8 cellular contexts compared by ENCODE assay signal in the genomic region with DNA sequence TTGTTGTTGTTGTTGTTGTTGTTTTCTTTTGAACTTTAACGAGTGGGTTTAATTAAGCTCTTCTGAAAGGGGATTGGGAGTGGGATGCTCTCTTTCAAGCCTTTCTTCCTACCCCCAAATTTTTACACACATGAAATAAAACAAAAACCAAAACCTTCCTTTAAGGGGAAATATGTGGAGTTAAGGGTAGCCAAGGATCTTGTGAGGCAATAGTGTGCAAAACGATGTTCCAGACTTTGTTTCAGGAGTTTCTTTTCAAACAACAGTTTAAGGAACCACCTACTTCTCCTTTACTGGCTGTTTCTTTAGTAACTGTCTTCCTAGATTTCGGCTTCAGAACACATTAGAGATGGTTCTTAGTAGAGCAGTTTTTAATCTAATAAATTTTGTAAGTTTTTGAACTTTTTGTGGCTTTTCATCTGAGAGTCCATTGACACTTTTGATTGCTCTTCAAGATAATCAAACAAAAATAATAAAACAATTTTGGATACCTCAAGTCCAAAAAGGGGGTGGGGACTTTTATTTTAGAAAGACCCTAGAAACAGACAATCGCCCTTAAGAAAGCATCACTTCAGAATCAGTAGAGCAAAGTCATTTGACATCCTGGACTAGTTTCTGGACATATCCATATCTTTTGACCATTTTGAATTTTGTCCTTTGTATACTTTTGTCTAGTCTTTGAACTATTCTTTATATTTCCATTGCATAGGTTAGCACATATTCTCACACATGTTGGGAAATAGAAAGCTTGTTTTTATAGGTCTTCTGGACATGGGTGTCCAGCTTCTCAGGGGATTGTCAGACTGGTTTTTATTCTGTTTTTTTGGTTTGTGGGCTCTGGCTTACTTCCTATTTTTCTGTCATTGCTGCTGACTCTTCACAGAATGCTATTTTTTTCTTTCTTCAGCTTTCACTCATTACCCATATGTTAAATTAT. TPM values are rescaled to one million over a fixed set of nuclear protein-coding genes. Genes with fewer than 3 reads are reported as not detected.
DNase-seq lines count a peak whose midpoint lies in the region; ATAC-seq and TF ChIP-seq lines count a peak whose summit lies in the region.

No MANE protein-coding gene starts in this region.

- CTCF ChIA-PET in GM10248 (lab: Yijun Ruan, JAX): interaction anchor here (0.9 to 5.7 kb wide), 7 partner anchors 7 to 1572 kb away, joined by 3 to 25 read pairs (median 4); no protein-coding TSS in a partner anchor

- H3K27me3 ChIP-seq in MG63 (no peaks in the 10 kb centered on the region), esophagus muscularis mucosa (no peaks in the 10 kb centered on the region), thoracic aorta (replicated peaks; ENCODE audit: insufficient read depth) (no peaks in the 10 kb centered on the region), ovary (no peaks in the 10 kb centered on the region)

- H3K9me3 ChIP-seq in MG63 (no peaks in the 10 kb centered on the region; the same call in 1 of the 2 replicates), esophagus muscularis mucosa (no peaks in the 10 kb centered on the region), thoracic aorta (no peaks in the 10 kb centered on the region), ovary (no peaks in the 10 kb centered on the region)

- H3K27ac ChIP-seq in esophagus muscularis mucosa (replicated peaks in 1 of 4) (peak overlapping the region; percentile 56 to 95 (median 60)), thoracic aorta (peak overlapping the region; percentile 61 to 97), ovary (no peak overlapping the region)

- H3K36me3 ChIP-seq in MG63 (peaks cover 13% of the 10 kb centered on the region), esophagus muscularis mucosa (no peaks in the 10 kb centered on the region), thoracic aorta (no peaks in the 10 kb centered on the region), ovary (no peaks in the 10 kb centered on the region)

- POLR2A ChIA-PET in GM10248 (lab: Yijun Ruan, JAX): no interaction called here

- ATAC-seq in GM21723 (IDR thresholded peaks at IDR 0.05; ENCODE audit: unreplicated experiment) (peak; percentile 37), thoracic aorta (ENCODE audit: insufficient number of reproducible peaks, low FRiP score, low read depth) (no peak)

- intact Hi-C loops in esophagus muscularis mucosa (cut with DNase I) (no loop called here), ovary (cut with DNase I) (no loop called here)

- no peak for TF ChIP-seq EP300 in esophagus muscularis mucosa (IDR thresholded peaks at IDR 0.05)
- TF ChIP-seq EP300 in ovary (IDR thresholded peaks at IDR 0.05): no peak

- TF ChIP-seq CTCF in GM10248 (IDR thresholded peaks at IDR 0.05; ENCODE audit: control extremely low read depth, extremely low read depth, low read depth, missing control alignments) (no peak), esophagus muscularis mucosa (IDR thresholded peaks at IDR 0.05) (no peak), thoracic aorta (IDR thresholded peaks at IDR 0.05) (no peak), ovary (IDR thresholded peaks at IDR 0.05) (no peak)

- TF ChIP-seq POLR2A in esophagus muscularis mucosa (IDR thresholded peaks at IDR 0.05; ENCODE audit: low read depth): no peak
- TF ChIP-seq POLR2A in ovary (IDR thresholded peaks at IDR 0.05): no peak

- DNase-seq in GM10248 (ENCODE audit: extremely low spot score) (peak; percentile 28), MG63 (no peak), esophagus muscularis mucosa (ENCODE audit: extremely low spot score) (no peak), thoracic aorta (ENCODE audit: low spot score) (no peak), DMS153 (lab: John Stamatoyannopoulos, UW) (no peak), ovary (no peak)
- no peak for DNase-seq in stimulated activated CD4-positive, alpha-beta T cell treated with anti-CD3 and anti-CD28 coated beads, Interleukin-12 subunit alpha, Interleukin-12 subunit beta, amount 100 ng/mL, for 4 hours

- H3K4me3 ChIP-seq in MG63 (peak overlapping the region; percentile 77), esophagus muscularis mucosa (peak overlapping the region; percentile 18 to 87 (median 32)), thoracic aorta (peak overlapping the region; percentile 83), ovary (no peak overlapping the region)

- 26% methylated on average over 4 of the region's 4 CpGs for WGBS in esophagus muscularis mucosa
- 25 to 30% (median 25%) methylated on average over 4 of the region's 4 CpGs for WGBS in ovary, 3 donors

- H3K4me1 ChIP-seq in esophagus muscularis mucosa (peaks cover 4 to 70% (median 60%) of the 10 kb centered on the region in 4 donors), thoracic aorta (ENCODE audit: control insufficient read depth in 1 of 2, low read depth in 2 of 2) (peaks cover 23 to 52% of the 10 kb centered on the region in 2 donors), ovary (ENCODE audit: insufficient read depth) (peaks cover 3% of the 10 kb centered on the region)

RNA-seq across cellular contexts. Expression of a gene that starts 6.0 kb away (rescaled TPM):
- total RNA-seq in MG63 (2014; rRNA removed; shearing (Covaris generic); ENCODE audit: low replicate concordance): 14.0 and 24.4 TPM in 2 replicates
- 10 to 100 TPM; 38.8 to 68.6 (median 48.3) TPM for total RNA-seq in esophagus muscularis mucosa
- total RNA-seq in thoracic aorta: 10 to 100 TPM; 51.1 to 87.1 TPM
- 10 to 100 TPM; 22.1 to 50.2 (median 30.7) TPM for total RNA-seq in ovary
- polyA plus RNA-seq in ovary: 10 to 100 TPM; 17.6 to 36.6 TPM

Comparison
In these comparisons a context has a peak if more than half of its experiments do, and no peak if none do; other contexts are left out.
1. H3K27ac ChIP-seq: peak in esophagus muscularis mucosa (4 of 4) and thoracic aorta (2 of 2); none in ovary (0 of 2).